ENCODE assay signal across 8 cellular contexts in the genomic region with DNA sequence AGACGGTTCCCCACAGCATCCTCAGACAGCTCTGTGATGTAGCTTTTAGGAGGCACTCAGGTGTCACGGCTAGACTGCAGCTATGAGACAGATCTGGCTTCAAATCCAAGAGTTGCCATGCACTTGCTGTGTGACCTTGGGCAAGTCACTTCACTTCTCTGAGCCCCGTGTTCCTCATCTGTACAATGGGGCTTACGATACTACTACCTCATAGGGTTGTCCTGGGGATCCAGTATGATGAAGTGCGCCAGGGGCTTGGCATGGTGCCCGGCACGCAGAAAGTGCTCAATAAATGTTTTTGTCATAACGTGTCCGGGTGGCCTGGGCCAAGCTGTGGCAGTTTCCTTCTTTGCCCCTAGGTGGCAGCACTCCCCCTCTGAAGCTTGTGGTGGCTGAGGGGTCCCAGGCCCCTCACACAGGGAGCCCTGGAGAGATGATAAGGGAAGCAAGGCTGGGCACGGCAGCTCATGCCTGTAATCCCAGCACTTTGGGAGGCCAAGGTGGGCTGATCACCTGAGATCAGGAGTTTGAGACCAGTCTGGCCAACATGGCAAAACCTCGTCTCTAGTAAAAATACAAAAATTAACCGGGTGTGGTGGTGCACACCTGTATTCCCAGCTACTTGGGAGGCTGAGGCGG. TPM values are rescaled to one million over a fixed set of nuclear protein-coding genes. Genes with fewer than 3 reads are reported as not detected.
DNase-seq lines count a peak whose midpoint lies in the region; ATAC-seq lines count a peak whose summit lies in the region.

No MANE protein-coding gene starts in this region.

- ATAC-seq in HG02571 (IDR thresholded peaks at IDR 0.05; ENCODE audit: unreplicated experiment) = no peak

- no peak overlapping the region for H3K4me3 ChIP-seq in H7 (ENCODE audit: insufficient read depth, low read depth, low read length)

- H3K36me3 ChIP-seq in H7 (replicated peaks; ENCODE audit: control insufficient read depth, insufficient read depth, low read length) = no peaks in the 10 kb centered on the region

- in situ Hi-C loops in ACHN (cut with HindIII; ENCODE audit: low pct_ligation_motif_present, low pct_unique_long_range_greater_than_20kb, low sequenced_read_pairs) (no loop called here), T47D (cut with HindIII; ENCODE audit: low pct_unique_long_range_greater_than_20kb, low sequenced_read_pairs) (no loop called here)

- no peaks in the 10 kb centered on the region for H3K27me3 ChIP-seq in H7 (ENCODE audit: control insufficient read depth, insufficient read depth, low read length)

- DNase-seq in ACHN (peak; percentile 13), H7 (peak; percentile 93), UCSD-AML1 (lab: John Stamatoyannopoulos, UW; ENCODE audit: unreplicated experiment) (peak; percentile 26), T47D (ENCODE audit: low read depth in 1 of 2, low spot score in 1 of 2) (peak; percentile 49 to 72), left kidney (ENCODE audit: low read depth, low spot score) (peak; percentile 59), NCI-H510A treated with DMSO at 0.1 percent for 48 hours (lab: John Stamatoyannopoulos, UW) (no peak)
- peak; percentile 33 for DNase-seq in stimulated activated CD8-positive, alpha-beta memory T cell treated with anti-CD3 and anti-CD28 coated beads, Interleukin-4, amount 100 ng/mL, for 24 hours (ENCODE audit: low read depth)

RNA-seq across cellular contexts. Expression of gene CHMP4B, which starts 19.1 kb away (rescaled TPM):
- total RNA-seq in H7 (2014; rRNA removed; shearing (Covaris generic)) = 31.8 and 33.6 TPM in 2 replicates
